2 cellular contexts compared by ENCODE assay signal in genomic region chr3:122546151-122546550, GRCh38.
TF ChIP-seq lines count a peak whose summit lies in the region.

No MANE protein-coding gene starts in this region.

TF ChIP-seq in liver, 16 proteins besides CTCF, POLR2A, EP300 and RAD21:
- TF ChIP-seq YY1 (IDR thresholded peaks at IDR 0.05) = no peak
- no peak for TF ChIP-seq RXRA (IDR thresholded peaks at IDR 0.05)
- no peak for TF ChIP-seq EGR1 (IDR thresholded peaks at IDR 0.05; ENCODE audit: low read depth in 2 of 2)
- no peak for TF ChIP-seq HNF4G (IDR thresholded peaks at IDR 0.05)
- TF ChIP-seq JUND (IDR thresholded peaks at IDR 0.05) = no peak
- TF ChIP-seq FOXA2 (IDR thresholded peaks at IDR 0.05) = peak; percentile 82
- peak; percentile 60 for TF ChIP-seq FOXA1 (IDR thresholded peaks at IDR 0.05)
- no peak for TF ChIP-seq SP1 (IDR thresholded peaks at IDR 0.05)
- TF ChIP-seq HNF4A (conservative IDR thresholded peaks at IDR 0.05) = no peak
- no peak for TF ChIP-seq REST (IDR thresholded peaks at IDR 0.05)
TF ChIP-seq in liver: peak in this region for 2.

TF ChIP-seq in HepG2, 621 proteins besides CTCF, POLR2A, EP300 and RAD21:
- TF ChIP-seq ZBTB39 (CRISPR knock-in tag; IDR thresholded peaks at IDR 0.05) = no peak
- TF ChIP-seq ZBTB10 (CRISPR knock-in tag; IDR thresholded peaks at IDR 0.05; ENCODE audit: borderline replicate concordance) = no peak
- no peak for TF ChIP-seq TERF1 (CRISPR knock-in tag; IDR thresholded peaks at IDR 0.05)
- TF ChIP-seq NR3C1 (CRISPR knock-in tag; IDR thresholded peaks at IDR 0.05) = no peak
- no peak for TF ChIP-seq GPN1 (CRISPR knock-in tag; IDR thresholded peaks at IDR 0.05; ENCODE audit: borderline replicate concordance)
- TF ChIP-seq SMAD3 (CRISPR knock-in tag; IDR thresholded peaks at IDR 0.05) = no peak
- no peak for TF ChIP-seq GFI1 (CRISPR knock-in tag; IDR thresholded peaks at IDR 0.05; ENCODE audit: borderline replicate concordance)
- no peak for TF ChIP-seq ZBTB43 (CRISPR knock-in tag; conservative IDR thresholded peaks at IDR 0.05)
- TF ChIP-seq ARID4A (CRISPR knock-in tag; IDR thresholded peaks at IDR 0.05; ENCODE audit: borderline replicate concordance) = no peak
- TF ChIP-seq ZNF768 (CRISPR knock-in tag; IDR thresholded peaks at IDR 0.05) = no peak
- TF ChIP-seq ATAD3A (CRISPR knock-in tag; IDR thresholded peaks at IDR 0.05) = no peak
- no peak for TF ChIP-seq ZNF644 (CRISPR knock-in tag; IDR thresholded peaks at IDR 0.05; ENCODE audit: low read depth)
- TF ChIP-seq ZFP90 (CRISPR knock-in tag; IDR thresholded peaks at IDR 0.05; ENCODE audit: borderline replicate concordance) = no peak
